Comparison of ENCODE assay signal across 9 cellular contexts in genomic region chr1:46549697-46550681, GRCh38. TPM values are rescaled to one million over a fixed set of nuclear protein-coding genes. Genes with fewer than 3 reads are reported as not detected.
DNase-seq lines count a peak whose midpoint lies in the region; ATAC-seq and TF ChIP-seq lines count a peak whose summit lies in the region.
"Had no signal": no experiment of that assay in that cellular context is flagged by ENCODE, and none has a peak within 500 bp of the region (broad histone marks: within the 10 kb centered on the region; RNA-seq: fewer than 3 reads in every experiment).

No MANE protein-coding gene starts in this region.

- peaks cover 19% of the 10 kb centered on the region for H3K4me1 Mint-ChIP-seq in nephron progenitor cell

- peak; percentile 35; the same call in 1 of the 2 replicates for ATAC-seq in Panc1
- no peak for ATAC-seq in GM21737 (IDR thresholded peaks at IDR 0.05; ENCODE audit: unreplicated experiment)
- no peak for ATAC-seq in GM21723 (IDR thresholded peaks at IDR 0.05; ENCODE audit: unreplicated experiment)

- BruUV-seq in Panc1 (replicated peaks; lab: Mats Ljungman, UMichigan) = no TSS peak

- no peaks in the 10 kb centered on the region for H3K9me3 ChIP-seq in Panc1 (ENCODE audit: control insufficient read depth, insufficient read depth, low read depth, low read length)

- H3K27me3 Mint-ChIP-seq in nephron progenitor cell (ENCODE audit: low read depth, poor library complexity) = peaks cover 67% of the 10 kb centered on the region

- POLR2A ChIA-PET in Panc1 (lab: Charles Lee) = no interaction called here

- H3K4me3 ChIP-seq in Panc1 (ENCODE audit: low read depth in 2 of 2, low read length in 2 of 2) (no peak overlapping the region), brain microvascular endothelial cell (ENCODE audit: low read depth, low read length) (no peak overlapping the region)

- H3K4me3 Mint-ChIP-seq in nephron progenitor cell = no peak overlapping the region

- H3K27me3 ChIP-seq in Panc1 (ENCODE audit: control insufficient read depth, insufficient read depth, low read length) (no peaks in the 10 kb centered on the region), brain microvascular endothelial cell (replicated peaks) (peaks cover 15% of the 10 kb centered on the region)

- intact Hi-C loops in Panc1 (cut with micrococcal nuclease; ENCODE audit: unreplicated experiment) = no loop called here

- H3K9me3 Mint-ChIP-seq in nephron progenitor cell = peaks cover under 1% of the 10 kb centered on the region

- TF ChIP-seq CTCF in Panc1 (IDR thresholded peaks at IDR 0.05) = no peak
- no peak for TF ChIP-seq CTCF in brain microvascular endothelial cell (IDR thresholded peaks at IDR 0.05; ENCODE audit: low read depth, low read length, missing control alignments)
- no peak for TF ChIP-seq CTCF in nephron progenitor cell (IDR thresholded peaks at IDR 0.05)

- peak; percentile 13 for DNase-seq in activated CD4-positive, alpha-beta T cell treated with anti-CD3 and anti-CD28 coated beads for 1 hour
- DNase-seq in activated CD4-positive, alpha-beta T cell treated with anti-CD3 and anti-CD28 coated beads, Interleukin-2, amount 50 U/mL, for 4 hours = no peak
- DNase-seq in Panc1 (ENCODE audit: low read depth, low spot score) = no peak
- peak; percentile 75 for DNase-seq in brain microvascular endothelial cell
- DNase-seq in nephron progenitor cell = peak; percentile 57
- no peak for DNase-seq in NCI-H510A (lab: John Stamatoyannopoulos, UW)

- no peaks in the 10 kb centered on the region for H3K4me1 ChIP-seq in Panc1 (ENCODE audit: control insufficient read depth, insufficient read depth, low read length)

- H3K27ac Mint-ChIP-seq in nephron progenitor cell = peak overlapping the region; percentile 96

- no peaks in the 10 kb centered on the region for H3K36me3 Mint-ChIP-seq in nephron progenitor cell (ENCODE audit: low read depth)

- no peaks in the 10 kb centered on the region for H3K36me3 ChIP-seq in Panc1 (ENCODE audit: control insufficient read depth, insufficient read depth, low read length)
- no peaks in the 10 kb centered on the region for H3K36me3 ChIP-seq in brain microvascular endothelial cell (replicated peaks)

- H3K27ac ChIP-seq in Panc1 (ENCODE audit: low read length) (no peak overlapping the region), brain microvascular endothelial cell (no peak overlapping the region)

- in situ Hi-C loops in Panc1 (cut with HindIII; ENCODE audit: low pct_unique_long_range_greater_than_20kb, low sequenced_read_pairs) = no loop called here
- in situ Hi-C loops in brain microvascular endothelial cell (cut with HindIII; ENCODE audit: low pct_ligation_motif_present, low sequenced_read_pairs) = no loop called here

- CTCF ChIA-PET in Panc1 (lab: Charles Lee) = interaction anchor here (0.6 kb wide), 1 partner anchor 483 kb away, joined by 4 read pairs; no protein-coding TSS in a partner anchor

RNA-seq across cellular contexts. Expression of gene KNCN, which starts 1.5 kb away (rescaled TPM):
- not detected for total RNA-seq in Panc1 (2021; ENCODE audit: unreplicated experiment)
- polyA plus RNA-seq in Panc1 (2012; ENCODE audit: insufficient read length) = not detected
- total RNA-seq: liver had no signal
- polyA plus RNA-seq: liver had no signal

RNA-seq across cellular contexts. Expression of gene MKNK1, which starts 54.1 kb away (rescaled TPM):
- 40.1 TPM for total RNA-seq in Panc1 (2021; ENCODE audit: unreplicated experiment)
- polyA plus RNA-seq in Panc1 (2012; ENCODE audit: insufficient read length) = 31.4 TPM

Comparison
In these comparisons a context has a peak if more than half of its experiments do, and no peak if none do; other contexts are left out.
1. DNase-seq: peak in activated CD4-positive, alpha-beta T cell treated with anti-CD3 and anti-CD28 coated beads for 1 hour (single experiment), brain microvascular endothelial cell (single experiment) and nephron progenitor cell (single experiment); none in activated CD4-positive, alpha-beta T cell treated with anti-CD3 and anti-CD28 coated beads, Interleukin-2, amount 50 U/mL, for 4 hours (0 of 2), Panc1 (single experiment) and NCI-H510A (single experiment).